ENCODE assay signal across 8 cellular contexts in the genomic region with DNA sequence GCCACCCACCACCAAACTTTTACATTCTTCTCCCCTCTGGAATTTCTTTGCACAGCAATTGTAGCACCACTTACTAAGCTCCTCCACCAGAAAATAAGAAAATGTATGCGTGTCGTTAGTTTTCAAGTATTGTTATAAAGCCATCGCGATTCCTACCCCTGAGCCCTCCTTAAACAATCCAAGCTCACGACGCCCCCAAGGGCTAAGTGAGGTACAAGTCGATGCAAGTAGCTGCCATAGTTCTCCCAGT. TPM values are rescaled to one million over a fixed set of nuclear protein-coding genes. Genes with fewer than 3 reads are reported as not detected.
DNase-seq lines count a peak whose midpoint lies in the region; ATAC-seq, FAIRE-seq and TF ChIP-seq lines count a peak whose summit lies in the region.

No MANE protein-coding gene starts in this region.

- peaks cover 14 to 20% of the 10 kb centered on the region in 2 experiments for H4K20me1 ChIP-seq in H1 (replicated peaks in 1 of 2; ENCODE audit: control insufficient read depth in 1 of 2, insufficient read depth in 2 of 2, low read length in 2 of 2)

- H3K79me1 ChIP-seq in H1 (ENCODE audit: low read depth, low read length) = peaks cover 7% of the 10 kb centered on the region; the same call in 1 of the 2 replicates

- peak; percentile 31 to 39; a peak in 3 of 4 replicates for TF ChIP-seq RAD21 in H1 (IDR thresholded peaks at IDR 0.05 in 1 of 2, conservative IDR thresholded peaks at IDR 0.05 in 1 of 2; ENCODE audit: low read depth in 2 of 2, low read length in 2 of 2)

- H3K36me3 ChIP-seq in H1 (ENCODE audit: control insufficient read depth in 2 of 4, insufficient read depth in 4 of 4, low read length in 3 of 4) = peaks cover 2 to 34% (median 7%) of the 10 kb centered on the region in 4 experiments; a peak in 5 of 8 replicates

- H2BK20ac ChIP-seq in H1 (ENCODE audit: low read length) = no peak overlapping the region

- TF ChIP-seq POLR2A in H1 (IDR thresholded peaks at IDR 0.05; ENCODE audit: control extremely low read depth in 1 of 2, low read depth in 2 of 2, low read length in 2 of 2) = no peak; a peak in 2 of 3 replicates

- CTCF ChIA-PET in activated CD4-positive, alpha-beta T cell treated with anti-CD3 and anti-CD28 coated beads for 36 hours (lab: Charles Lee) = interaction anchor here (1.0 to 1.9 kb wide), 9 partner anchors 8 to 123 kb away, joined by 3 to 22 read pairs (median 4); a partner anchor contains a TSS
- CTCF ChIA-PET in H1 (lab: Charles Lee; ENCODE audit: partially characterized antibody) = interaction anchor here (0.8 to 3.7 kb wide), 23 partner anchors 10 to 260 kb away, joined by 3 to 28 read pairs (median 4); a partner anchor contains a TSS

- no peak overlapping the region for H3K56ac ChIP-seq in H1 (replicated peaks; ENCODE audit: insufficient read length, low read depth, low read length)

- no peaks in the 10 kb centered on the region for H3K27me3 ChIP-seq in H1 (replicated peaks in 1 of 4; ENCODE audit: control insufficient read depth in 3 of 4, extremely low read depth in 1 of 4, insufficient read depth in 3 of 4, low read length in 3 of 4)

- WGBS in H1 (ENCODE audit: extremely low coverage in 1 of 2, insufficient coverage in 1 of 2, insufficient read length in 1 of 2, insufficient replicate concordance in 2 of 2, low coverage in 1 of 2, low lambda C conversion rate in 2 of 2, missing lambda C conversion rate in 1 of 2), 2 experiments = 1% methylated on average over 7 of the region's 7 CpGs; no CpG with 5 or more reads in 1 of the 2 experiments

- no peak for DNase-seq in activated CD4-positive, alpha-beta T cell treated with anti-CD3 and anti-CD28 coated beads for 36 hours
- DNase-seq in activated CD4-positive, alpha-beta T cell treated with anti-CD3 and anti-CD28 coated beads, Interleukin-2, amount 50 U/mL, for 4 hours = no peak
- peak; percentile 41 for DNase-seq in RPMI7951 (ENCODE audit: low read depth)
- no peak for DNase-seq in H1 (ENCODE audit: low read depth in 1 of 2, low spot score in 2 of 2)
- DNase-seq in nephron progenitor cell = no peak
- no peak for DNase-seq in amniotic stem cell (lab: John Stamatoyannopoulos, UW)

- intact Hi-C loops in activated CD4-positive, alpha-beta T cell treated with anti-CD3 and anti-CD28 coated beads for 36 hours (cut with DNase I, micrococcal nuclease) = loop anchor here in 1 of 2 experiments (2.0 to 5.0 kb wide), 2 partner anchors 54 to 404 kb away; a partner anchor contains a TSS

- H3K4me1 ChIP-seq in H1 (replicated peaks in 1 of 4; ENCODE audit: control insufficient read depth in 3 of 4, insufficient read depth in 4 of 4, low read length in 3 of 4) = peaks cover 7 to 20% (median 10%) of the 10 kb centered on the region in 4 experiments

- peak overlapping the region; percentile 83 for H3K4me3 Mint-ChIP-seq in activated CD4-positive, alpha-beta T cell treated with anti-CD3 and anti-CD28 coated beads for 36 hours
- peak overlapping the region; percentile 87 for H3K4me3 Mint-ChIP-seq in nephron progenitor cell

- no peak overlapping the region for H2BK12ac ChIP-seq in H1 (ENCODE audit: low read depth, low read length)

- H4K5ac ChIP-seq in H1 (ENCODE audit: insufficient read length, low read depth, low read length) = peak overlapping the region; percentile 69

- H3K36me3 Mint-ChIP-seq in activated CD4-positive, alpha-beta T cell treated with anti-CD3 and anti-CD28 coated beads for 36 hours (ENCODE audit: low read depth) = peaks cover 15% of the 10 kb centered on the region
- peaks cover 20% of the 10 kb centered on the region for H3K36me3 Mint-ChIP-seq in nephron progenitor cell (ENCODE audit: low read depth)

- no peak overlapping the region for H2AFZ ChIP-seq in H1 (ENCODE audit: low read length)

- peaks cover 21% of the 10 kb centered on the region for H3K23me2 ChIP-seq in H1 (ENCODE audit: low read depth, low read length)

- peak overlapping the region; percentile 45 for H2BK120ac ChIP-seq in H1 (replicated peaks; ENCODE audit: low read depth, low read length)

- peak overlapping the region; percentile 22 for H4K91ac ChIP-seq in H1 (replicated peaks; ENCODE audit: insufficient read length, low read length)

- peak overlapping the region; percentile 84 to 92 (median 91) for H3K4me3 ChIP-seq in H1 (ENCODE audit: extremely low read depth in 1 of 4, insufficient read depth in 2 of 4, low read depth in 3 of 4, low read length in 4 of 4)

- no peak overlapping the region for H3K4ac ChIP-seq in H1 (replicated peaks; ENCODE audit: insufficient read length, low read depth, low read length)

- H3K27ac Mint-ChIP-seq in activated CD4-positive, alpha-beta T cell treated with anti-CD3 and anti-CD28 coated beads for 36 hours = peak overlapping the region; percentile 86
- no peak overlapping the region for H3K27ac Mint-ChIP-seq in nephron progenitor cell

- POLR2A ChIA-PET in activated CD4-positive, alpha-beta T cell treated with anti-CD3 and anti-CD28 coated beads for 36 hours (lab: Charles Lee) = interaction anchor here (0.7 to 3.9 kb wide), 5 partner anchors 14 to 97 kb away, joined by 3 to 27 read pairs (median 4); a partner anchor contains a TSS
- POLR2A ChIA-PET in H1 (lab: Charles Lee; ENCODE audit: partially characterized antibody) = interaction anchor here (0.6 to 5.9 kb wide), 26 partner anchors 10 to 98 kb away, joined by 3 to 75 read pairs (median 4); a partner anchor contains a TSS

- no peaks in the 10 kb centered on the region for H3K9me3 ChIP-seq in H1 (ENCODE audit: insufficient read depth in 2 of 2, low read depth in 1 of 2, low read length in 1 of 2)

- H3K27ac ChIP-seq in H1 (ENCODE audit: low read depth, low read length) = peak overlapping the region; percentile 23

- peak overlapping the region; percentile 84 to 96 for H3K4me2 ChIP-seq in H1 (ENCODE audit: insufficient read depth in 1 of 2, low read depth in 2 of 2, low read length in 2 of 2)

- no peak overlapping the region for H3K14ac ChIP-seq in H1 (ENCODE audit: insufficient read length)

- no peak for TF ChIP-seq EP300 in H1 (IDR thresholded peaks at IDR 0.05; ENCODE audit: borderline replicate concordance in 1 of 2, low read depth in 2 of 2, low read length in 2 of 2)

- H2BK15ac ChIP-seq in H1 (ENCODE audit: low read length) = no peak overlapping the region

- peak overlapping the region; percentile 86 to 97 (median 92) for H3K9ac ChIP-seq in H1 (replicated peaks in 1 of 4; ENCODE audit: extremely low read depth in 1 of 4, low read depth in 3 of 4, low read length in 3 of 4)

- H3K23ac ChIP-seq in H1 (ENCODE audit: insufficient read length) = no peak overlapping the region

- no peak for FAIRE-seq in H1 (lab: Jason Lieb, UNC)

- H3K9me3 Mint-ChIP-seq in activated CD4-positive, alpha-beta T cell treated with anti-CD3 and anti-CD28 coated beads for 36 hours (ENCODE audit: low read depth) = no peaks in the 10 kb centered on the region
- H3K9me3 Mint-ChIP-seq in nephron progenitor cell = no peaks in the 10 kb centered on the region

- H4K8ac ChIP-seq in H1 (ENCODE audit: extremely low read depth, insufficient read depth, low read length) = peak overlapping the region; percentile 39

- H3K18ac ChIP-seq in H1 (ENCODE audit: extremely low read depth, low read length) = peak overlapping the region; percentile 79

- H3K4me1 Mint-ChIP-seq in activated CD4-positive, alpha-beta T cell treated with anti-CD3 and anti-CD28 coated beads for 36 hours = peaks cover 52% of the 10 kb centered on the region
- peaks cover 51% of the 10 kb centered on the region for H3K4me1 Mint-ChIP-seq in nephron progenitor cell

- no peak overlapping the region for H2AK5ac ChIP-seq in H1 (ENCODE audit: low read depth, low read length)

- TF ChIP-seq CTCF in H1 (IDR thresholded peaks at IDR 0.05; ENCODE audit: control extremely low read depth in 1 of 3, insufficient read depth in 1 of 3, low read depth in 1 of 3, low read length in 3 of 3) (peak; percentile 35 to 49 (median 37)), nephron progenitor cell (IDR thresholded peaks at IDR 0.05) (no peak)

- peaks cover 29 to 57% of the 10 kb centered on the region in 2 experiments for H3K79me2 ChIP-seq in H1 (ENCODE audit: control insufficient read depth in 1 of 2, insufficient read depth in 2 of 2, low read length in 2 of 2)

- H2BK5ac ChIP-seq in H1 (ENCODE audit: low read depth, low read length) = peak overlapping the region; percentile 20; the same call in 1 of the 2 replicates

- ATAC-seq in activated CD4-positive, alpha-beta T cell treated with anti-CD3 and anti-CD28 coated beads for 36 hours = no peak
- ATAC-seq in HG03280 (IDR thresholded peaks at IDR 0.05; ENCODE audit: unreplicated experiment) = no peak
- no peak for ATAC-seq in GM18511 (IDR thresholded peaks at IDR 0.05; ENCODE audit: unreplicated experiment)

- no peaks in the 10 kb centered on the region for H3K27me3 Mint-ChIP-seq in activated CD4-positive, alpha-beta T cell treated with anti-CD3 and anti-CD28 coated beads for 36 hours
- H3K27me3 Mint-ChIP-seq in nephron progenitor cell (ENCODE audit: low read depth, poor library complexity) = peaks cover 60% of the 10 kb centered on the region

RNA-seq across cellular contexts. Expression of a gene that starts 1.3 kb away (rescaled TPM):
- 1 to 10 TPM; 3.0 to 4.3 TPM for total RNA-seq in activated CD4-positive, alpha-beta T cell treated with anti-CD3 and anti-CD28 coated beads for 36 hours
- 3.1 and 4.8 TPM in 2 replicates for total RNA-seq in RPMI7951 (2014; rRNA removed; shearing (Covaris generic))
- total RNA-seq in H1 (2021; fragmentation: NEBNext Ultra II Directional; extraction: Animal tissue kit (Norgen Biotek cat#: 25700)) = 83.0 and 87.7 TPM in 2 replicates
- polyA plus RNA-seq in H1 (2011; rRNA removed) = 47.4 and 58.4 TPM in 2 replicates
- 54.6 TPM for polyA plus RNA-seq in H1 (2011; cell fraction: cytosol; rRNA removed)
- polyA plus RNA-seq in H1 (2011; cell fraction: nucleus; rRNA removed) = 29.8 TPM
- polyA plus RNA-seq in H1 (2012, experiment 1 of 2) = 50.6 to 52.8 TPM (median 51.5 TPM) in 4 replicates
- 75.4 TPM for polyA plus RNA-seq in H1 (2012, experiment 2 of 2)
- 43.8 TPM for polyA plus RNA-seq in H1 (2013, experiment 1 of 2)
- 43.0 TPM for polyA plus RNA-seq in H1 (2013, experiment 2 of 2)
- 18.1 and 25.2 TPM in 2 replicates for polyA minus RNA-seq in H1 (2011; rRNA and poly(A)+ RNA removed)
- 32.4 TPM for polyA minus RNA-seq in H1 (2011; cell fraction: cytosol; rRNA and poly(A)+ RNA removed)
- polyA minus RNA-seq in H1 (2011; cell fraction: nucleus; rRNA and poly(A)+ RNA removed) = 34.7 TPM

RNA-seq across cellular contexts. Expression of a gene that starts 14.2 kb away (rescaled TPM):
- total RNA-seq in activated CD4-positive, alpha-beta T cell treated with anti-CD3 and anti-CD28 coated beads for 36 hours = 1 to 10 TPM; 1.3 to 1.8 TPM
- 0.60 and 1.7 TPM in 2 replicates for total RNA-seq in RPMI7951 (2014; rRNA removed; shearing (Covaris generic))
- 4.8 and 5.2 TPM in 2 replicates for total RNA-seq in H1 (2021; fragmentation: NEBNext Ultra II Directional; extraction: Animal tissue kit (Norgen Biotek cat#: 25700))
- polyA plus RNA-seq in H1 (2011; rRNA removed) = 1.9 and 3.4 TPM in 2 replicates
- polyA plus RNA-seq in H1 (2011; cell fraction: cytosol; rRNA removed) = 2.9 TPM
- polyA plus RNA-seq in H1 (2011; cell fraction: nucleus; rRNA removed) = 3.3 TPM
- polyA plus RNA-seq in H1 (2012, experiment 1 of 2) = 1.8 to 5.4 TPM (median 3.5 TPM) in 4 replicates
- polyA plus RNA-seq in H1 (2012, experiment 2 of 2) = 3.3 TPM
- polyA plus RNA-seq in H1 (2013, experiment 1 of 2) = 1.7 TPM
- 1.7 TPM for polyA plus RNA-seq in H1 (2013, experiment 2 of 2)
- 1.3 and 2.4 TPM in 2 replicates for polyA minus RNA-seq in H1 (2011; rRNA and poly(A)+ RNA removed)
- 5.1 TPM for polyA minus RNA-seq in H1 (2011; cell fraction: cytosol; rRNA and poly(A)+ RNA removed)
- 7.8 TPM for polyA minus RNA-seq in H1 (2011; cell fraction: nucleus; rRNA and poly(A)+ RNA removed)

RNA-seq across cellular contexts. Expression of a gene that starts 40.8 kb away (rescaled TPM):
- 10 to 100 TPM; 55.9 to 70.2 TPM for total RNA-seq in activated CD4-positive, alpha-beta T cell treated with anti-CD3 and anti-CD28 coated beads for 36 hours
- 5.8 and 6.0 TPM in 2 replicates for total RNA-seq in RPMI7951 (2014; rRNA removed; shearing (Covaris generic))
- total RNA-seq in H1 (2021; fragmentation: NEBNext Ultra II Directional; extraction: Animal tissue kit (Norgen Biotek cat#: 25700)) = 32.1 and 33.4 TPM in 2 replicates
- 9.5 and 13.3 TPM in 2 replicates for polyA plus RNA-seq in H1 (2011; rRNA removed)
- polyA plus RNA-seq in H1 (2011; cell fraction: cytosol; rRNA removed) = 19.2 TPM
- 9.8 TPM for polyA plus RNA-seq in H1 (2011; cell fraction: nucleus; rRNA removed)
- 16.8 to 21.9 TPM (median 18.8 TPM) in 4 replicates for polyA plus RNA-seq in H1 (2012, experiment 1 of 2)
- 2.7 TPM for polyA plus RNA-seq in H1 (2012, experiment 2 of 2)
- 15.0 TPM for polyA plus RNA-seq in H1 (2013, experiment 1 of 2)
- polyA plus RNA-seq in H1 (2013, experiment 2 of 2) = 17.4 TPM
- 20.2 and 23.3 TPM in 2 replicates for polyA minus RNA-seq in H1 (2011; rRNA and poly(A)+ RNA removed)
- polyA minus RNA-seq in H1 (2011; cell fraction: cytosol; rRNA and poly(A)+ RNA removed) = 16.4 TPM
- polyA minus RNA-seq in H1 (2011; cell fraction: nucleus; rRNA and poly(A)+ RNA removed) = 11.4 TPM

Comparison
In these comparisons a context has a peak if more than half of its experiments do, and no peak if none do; other contexts are left out.
1. RNA of a gene that starts 1.3 kb away (total RNA-seq): 83.0 to 87.7 TPM in H1; 3.1 to 4.8 TPM in RPMI7951 and 3.0 to 4.3 TPM in activated CD4-positive, alpha-beta T cell treated with anti-CD3 and anti-CD28 coated beads for 36 hours; every median in the first group is over 10 times any median in the second.